Comparison of ENCODE assay signal across 25 cellular contexts in the genomic region with DNA sequence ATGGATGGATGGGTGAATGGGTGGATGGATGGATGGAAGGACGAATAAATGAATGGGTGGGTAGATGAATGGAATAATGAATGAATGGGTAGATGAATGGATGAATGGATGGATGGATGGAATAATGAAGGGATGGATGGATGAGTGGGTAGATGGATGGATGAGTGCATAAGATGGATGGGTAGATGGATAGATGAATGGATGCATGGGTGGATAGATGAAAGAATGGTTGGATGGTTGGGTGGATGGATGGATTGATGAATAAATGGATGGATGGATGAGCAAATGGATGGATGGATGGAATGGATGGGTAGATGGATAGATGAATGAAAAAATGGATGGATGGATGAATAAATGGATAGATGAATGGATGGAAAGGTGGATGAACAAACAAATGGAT.
"Had no signal": no experiment of that assay in that cellular context is flagged by ENCODE, and none has a peak within 500 bp of the region (broad histone marks: within the 10 kb centered on the region; RNA-seq: fewer than 3 reads in every experiment).

No MANE protein-coding gene starts in this region.

- H3K27ac ChIP-seq: colonic mucosa, epithelial cell of prostate, esophagus squamous epithelium, gastrocnemius medialis, heart right ventricle, left lung, lower lobe of right lung had no signal

- H3K4me3 ChIP-seq: colonic mucosa, esophagus squamous epithelium, gastrocnemius medialis, heart right ventricle, left lung, lower lobe of right lung, mucosa of descending colon had no signal

- H3K36me3 ChIP-seq: colonic mucosa had no signal

- ATAC-seq: effector memory CD8-positive, alpha-beta T cell; esophagus mucosa; gastrocnemius medialis; heart right ventricle; left cardiac atrium; left lung; left ventricle myocardium superior; lower lobe of right lung; mucosa of descending colon had no signal

- FAIRE-seq: endometrium, islet of Langerhans, keratinocyte had no signal

- H3K9me3 ChIP-seq: colonic mucosa, esophagus squamous epithelium, gastrocnemius medialis, heart right ventricle, left lung, lower lobe of right lung, mucosa of descending colon had no signal

- H3K4me1 ChIP-seq: colonic mucosa, esophagus squamous epithelium, gastrocnemius medialis, heart right ventricle, left lung, lower lobe of right lung had no signal

- H3K27me3 ChIP-seq: colonic mucosa, esophagus squamous epithelium, gastrocnemius medialis, heart right ventricle, left lung had no signal

- DNase-seq: colonic mucosa; cortex of kidney; effector CD8-positive, alpha-beta T cell; effector memory CD8-positive, alpha-beta T cell; endodermal cell; erythroblast; esophagus squamous epithelium; foreskin fibroblast; foreskin melanocyte; gastrocnemius medialis; glutamatergic neuron; heart right ventricle; hippocampal formation; left cardiac atrium; left lung; left ventricle myocardium superior; lower lobe of right lung; mesenchymal stem cell; mucosa of descending colon; naive B cell had no signal
